9 cellular contexts compared by ENCODE assay signal in the genomic region with DNA sequence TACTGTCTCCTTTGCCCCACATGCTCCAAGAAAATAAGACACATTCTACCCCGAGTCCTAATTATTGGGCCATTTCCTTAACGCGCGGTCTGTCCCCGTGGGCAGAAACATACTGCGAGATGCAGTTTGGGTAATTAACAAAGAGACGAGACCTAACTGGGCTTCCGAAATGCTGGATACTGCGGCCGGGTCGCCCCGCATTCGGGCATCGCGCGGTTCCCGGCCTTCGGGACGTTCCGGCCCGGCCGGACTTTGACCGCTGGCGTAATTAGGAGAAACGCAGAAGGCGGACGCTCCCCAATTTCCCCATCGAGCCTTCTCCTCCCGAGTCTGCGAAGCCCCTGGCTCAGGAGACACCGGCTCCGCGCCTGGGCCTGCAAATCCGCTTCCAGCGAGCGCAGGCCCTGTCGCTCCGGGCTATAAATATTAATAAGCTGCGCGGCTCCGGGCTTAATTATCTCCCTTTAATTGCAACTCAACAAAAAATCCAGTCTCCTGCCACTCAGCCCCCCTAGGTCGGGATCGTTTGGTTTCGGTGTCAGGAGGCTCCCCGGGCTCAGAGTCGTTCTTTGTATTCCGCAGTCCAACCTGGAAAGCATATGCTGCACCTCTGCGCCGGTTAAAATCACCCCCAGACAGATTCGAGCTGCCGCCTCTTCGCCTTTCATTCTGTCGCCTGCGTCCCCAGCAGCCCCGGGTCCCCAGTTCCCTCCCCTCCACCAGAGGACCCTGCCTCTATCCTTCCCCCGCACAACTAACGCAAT.
DNase-seq lines count a peak whose midpoint lies in the region; FAIRE-seq and TF ChIP-seq lines count a peak whose summit lies in the region.
"Had no signal": no experiment of that assay in that cellular context is flagged by ENCODE, and none has a peak within 500 bp of the region (broad histone marks: within the 10 kb centered on the region; RNA-seq: fewer than 3 reads in every experiment).

No MANE protein-coding gene starts in this region.

- dilution Hi-C loops in mammary epithelial cell (cut with HindIII; ENCODE audit: low sequenced_read_pairs) = no loop called here

- TF ChIP-seq POLR2A in transverse colon (IDR thresholded peaks at IDR 0.05) (no peak), H54 (IDR thresholded peaks at IDR 0.05; ENCODE audit: low read depth, low read length) (no peak)

- H3K27me3 Mint-ChIP-seq in activated naive CD4-positive, alpha-beta T cell treated with anti-CD3 and anti-CD28 coated beads, Interleukin-2, amount 50 U/mL, for 24 hours = peaks cover 42% of the 10 kb centered on the region

- H3K9ac ChIP-seq in mammary epithelial cell (ENCODE audit: insufficient read depth, low read length) = no peak overlapping the region
- H3K9ac ChIP-seq in mucosa of stomach (ENCODE audit: low read length) = no peak overlapping the region

- H3K4me3 ChIP-seq in mammary epithelial cell (replicated peaks in 1 of 3; ENCODE audit: insufficient read depth in 1 of 3, low read depth in 2 of 3, low read length in 3 of 3) (no peak overlapping the region), mucosa of stomach (ENCODE audit: low read length) (peak overlapping the region; percentile 28), transverse colon (peak overlapping the region in 3 of 4 donors; percentile 9 to 53 (median 33)), small intestine (ENCODE audit: low read depth in 1 of 2, low read length in 2 of 2) (peak overlapping the region in 1 of 2 donors; percentile 46)

- H3K27ac Mint-ChIP-seq in activated naive CD4-positive, alpha-beta T cell treated with anti-CD3 and anti-CD28 coated beads, Interleukin-2, amount 50 U/mL, for 24 hours = no peak overlapping the region

- no TSS peak for BruUV-seq in mammary epithelial cell (replicated peaks; lab: Mats Ljungman, UMichigan)

- intact Hi-C loops in mammary epithelial cell (cut with micrococcal nuclease) = no loop called here
- intact Hi-C loops in transverse colon (cut with DNase I; ENCODE audit: low total_unique reads) = no loop called here

- H3K4me3 Mint-ChIP-seq in activated naive CD4-positive, alpha-beta T cell treated with anti-CD3 and anti-CD28 coated beads, Interleukin-2, amount 50 U/mL, for 24 hours = peak overlapping the region; percentile 66

- H2AFZ ChIP-seq in mammary epithelial cell (ENCODE audit: low read depth, low read length) = peak overlapping the region; percentile 24

- H3K4me1 ChIP-seq in mammary epithelial cell (ENCODE audit: insufficient read depth, low read length) (no peaks in the 10 kb centered on the region), mucosa of stomach (ENCODE audit: control insufficient read depth, insufficient read depth, low read length) (peaks cover 18% of the 10 kb centered on the region), transverse colon (peaks cover 0 to 21% (median 18%) of the 10 kb centered on the region in 4 donors), small intestine (ENCODE audit: control insufficient read depth in 2 of 2, insufficient read depth in 1 of 2, low read depth in 1 of 2, low read length in 1 of 2) (peaks cover 3% of the 10 kb centered on the region in 2 donors)

- peak overlapping the region; percentile 46 for H3K4me2 ChIP-seq in mammary epithelial cell (ENCODE audit: insufficient read depth, low read depth, low read length)

- no peaks in the 10 kb centered on the region for H4K20me1 ChIP-seq in mammary epithelial cell (ENCODE audit: insufficient read depth, low read length)

- H3K9me3 ChIP-seq in mammary epithelial cell (replicated peaks; ENCODE audit: insufficient read depth, low read length) (no peaks in the 10 kb centered on the region), mucosa of stomach (ENCODE audit: control insufficient read depth, low read length) (no peaks in the 10 kb centered on the region), transverse colon (no peaks in the 10 kb centered on the region), small intestine (ENCODE audit: control insufficient read depth, low read depth) (no peaks in the 10 kb centered on the region)

- no peaks in the 10 kb centered on the region for H3K36me3 ChIP-seq in mammary epithelial cell (ENCODE audit: insufficient read depth, low read length)
- no peaks in the 10 kb centered on the region for H3K36me3 ChIP-seq in mucosa of stomach (ENCODE audit: control insufficient read depth, insufficient read depth, low read length)
- no peaks in the 10 kb centered on the region for H3K36me3 ChIP-seq in transverse colon
- H3K36me3 ChIP-seq in small intestine (ENCODE audit: control insufficient read depth in 2 of 2, insufficient read depth in 2 of 2, low read length in 2 of 2) = no peaks in the 10 kb centered on the region

- no peaks in the 10 kb centered on the region for H3K79me2 ChIP-seq in mammary epithelial cell (ENCODE audit: insufficient read depth, low read length)

- H3K27ac ChIP-seq in mammary epithelial cell (ENCODE audit: insufficient read depth, low read depth, low read length) (no peak overlapping the region), transverse colon (no peak overlapping the region), small intestine (ENCODE audit: low read depth in 1 of 2, low read length in 1 of 2) (no peak overlapping the region)

- H3K4me1 Mint-ChIP-seq in activated naive CD4-positive, alpha-beta T cell treated with anti-CD3 and anti-CD28 coated beads, Interleukin-2, amount 50 U/mL, for 24 hours = peaks cover 22% of the 10 kb centered on the region

- 35% methylated on average over 21 of the region's 57 CpGs for WGBS in mammary epithelial cell (ENCODE audit: low coverage, missing lambda C conversion rate)
- 24% methylated on average over 55 of the region's 57 CpGs; no CpG with 5 or more reads in 1 of the 2 donors for WGBS in transverse colon (ENCODE audit: low coverage in 1 of 2), 2 donors
- 16 to 24% (median 19%) methylated on average over 57 of the region's 57 CpGs for WGBS in small intestine, 3 donors

- in situ Hi-C loops in mammary epithelial cell (cut with MboI; ENCODE audit: low sequenced_read_pairs in 2 of 2) = no loop called here
- in situ Hi-C loops in transverse colon (cut with MboI; ENCODE audit: low pct_ligation_motif_present in 1 of 4, low pct_unique_long_range_greater_than_20kb in 1 of 4, low sequenced_read_pairs in 3 of 4) = no loop called here

- H3K27me3 ChIP-seq in mammary epithelial cell (ENCODE audit: insufficient read depth, low read length) = peaks cover 33% of the 10 kb centered on the region
- peaks cover 58% of the 10 kb centered on the region for H3K27me3 ChIP-seq in mucosa of stomach (ENCODE audit: control insufficient read depth, insufficient read depth, low read length)
- H3K27me3 ChIP-seq in transverse colon = peaks cover 73% of the 10 kb centered on the region
- peaks cover 16 to 30% of the 10 kb centered on the region in 2 donors for H3K27me3 ChIP-seq in small intestine (ENCODE audit: control insufficient read depth in 2 of 2, insufficient read depth in 2 of 2, low read length in 2 of 2)

- FAIRE-seq in small intestine (lab: Jason Lieb, UNC) (no peak), H54 (lab: Jason Lieb, UNC) (no peak)

- no peak for TF ChIP-seq CTCF in mammary epithelial cell (conservative IDR thresholded peaks at IDR 0.05 in 1 of 2, IDR thresholded peaks at IDR 0.05 in 1 of 2; ENCODE audit: extremely low read depth in 1 of 2, insufficient read depth in 1 of 2, low read depth in 1 of 2, low read length in 2 of 2)
- TF ChIP-seq CTCF in transverse colon (IDR thresholded peaks at IDR 0.05) = no peak

- no peaks in the 10 kb centered on the region for H3K9me3 Mint-ChIP-seq in activated naive CD4-positive, alpha-beta T cell treated with anti-CD3 and anti-CD28 coated beads, Interleukin-2, amount 50 U/mL, for 24 hours

- TF ChIP-seq EP300 in transverse colon (IDR thresholded peaks at IDR 0.05; ENCODE audit: low read depth) = no peak

- H3K36me3 Mint-ChIP-seq in activated naive CD4-positive, alpha-beta T cell treated with anti-CD3 and anti-CD28 coated beads, Interleukin-2, amount 50 U/mL, for 24 hours = no peaks in the 10 kb centered on the region

- no peak for DNase-seq in activated naive CD4-positive, alpha-beta T cell (lab: John Stamatoyannopoulos, UW)
- no peak for DNase-seq in mammary epithelial cell
- DNase-seq in transverse colon = no peak
- no peak for DNase-seq in small intestine
- DNase-seq in H54 (ENCODE audit: insufficient read length, low spot score) = no peak
- DNase-seq in NCI-H226 = no peak
- DNase-seq: activated gamma-delta T cell had no signal

- CTCF ChIA-PET in mammary epithelial cell (lab: Charles Lee; ENCODE audit: low non-redundant PET) = no interaction called here

Comparison
In these comparisons a context has a peak if more than half of its experiments do, and no peak if none do; other contexts are left out.
1. H3K4me3 ChIP-seq: peak in mucosa of stomach (single experiment) and transverse colon (3 of 4); none in mammary epithelial cell (0 of 3).